In the genomic region with DNA sequence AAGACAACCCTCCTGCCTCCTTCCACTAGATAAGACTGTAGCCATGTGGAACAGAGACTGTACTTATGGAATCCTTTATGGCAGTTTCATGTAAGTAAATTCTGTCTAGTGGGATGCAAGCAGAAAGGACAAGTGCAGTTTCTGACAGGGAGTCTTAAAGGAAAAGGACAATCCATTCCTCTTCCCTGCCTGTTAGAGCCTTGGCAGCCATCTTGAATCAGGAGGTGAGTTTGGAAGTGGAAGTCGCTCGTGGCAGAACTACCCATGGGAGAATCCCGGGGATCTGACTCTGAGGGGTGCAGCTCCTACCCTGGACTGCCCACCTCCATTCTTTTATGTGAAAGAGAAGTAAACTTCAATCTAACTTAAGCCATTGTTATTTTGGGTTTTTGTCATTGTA, we compare ENCODE assay signal across 18 cellular contexts.
DNase-seq lines count a peak whose midpoint lies in the region; ATAC-seq, FAIRE-seq and TF ChIP-seq lines count a peak whose summit lies in the region.
"Had no signal": no experiment of that assay in that cellular context is flagged by ENCODE, and none has a peak within 500 bp of the region (broad histone marks: within the 10 kb centered on the region; RNA-seq: fewer than 3 reads in every experiment).

No MANE protein-coding gene starts in this region.

- intact Hi-C loops in HCT116 (cut with micrococcal nuclease): no loop called here

- no peak overlapping the region for H3K4me3 Mint-ChIP-seq in neural progenitor cell
- H3K4me3 Mint-ChIP-seq: CD4-positive, alpha-beta memory T cell had no signal

- no peak overlapping the region for H3K9ac ChIP-seq in HCT116 (ENCODE audit: low read length)
- H3K9ac ChIP-seq in Loucy (ENCODE audit: low read depth, low read length, poor library complexity, severe bottlenecking): no peak overlapping the region
- no peak overlapping the region for H3K9ac ChIP-seq in neural progenitor cell

- H3K27me3 Mint-ChIP-seq in neural progenitor cell (ENCODE audit: insufficient read depth, low read depth): peaks cover 9% of the 10 kb centered on the region

- POLR2A ChIA-PET in HCT116 (lab: Charles Lee): interaction anchor here (1.3 kb wide), 1 partner anchor 63 kb away, joined by 3 read pairs; no protein-coding TSS in a partner anchor

- 88 to 100% (median 95%) methylated on average over 3 of the region's 3 CpGs for WGBS in small intestine, 3 donors

- no peak for FAIRE-seq in small intestine (lab: Jason Lieb, UNC)
- FAIRE-seq: GM12891, GM18507 had no signal

- CTCF ChIA-PET in HCT116 (lab: Charles Lee): no interaction called here

- peaks cover 6% of the 10 kb centered on the region for H3K9me3 Mint-ChIP-seq in neural progenitor cell

- DNase-seq in HCT116 (ENCODE audit: low read depth, low spot score) (no peak), neural progenitor cell (ENCODE audit: low spot score) (no peak), small intestine (no peak), NCI-H526 (lab: John Stamatoyannopoulos, UW) (no peak)
- DNase-seq: C1 segment of cervical spinal cord; Calu3; CD4-positive, alpha-beta memory T cell; COR-L47; DMS53; DMS79 treated with DMSO at 0.1 percent for 48 hours; GF-D8; GOT3; H7; HCEC 1CT had no signal

- BruUV-seq in HCT116 (replicated peaks; lab: Mats Ljungman, UMichigan): no TSS peak

- H2AFZ ChIP-seq in HCT116 (ENCODE audit: low read depth, low read length, poor library complexity, severe bottlenecking): peak overlapping the region; percentile 46
- peak overlapping the region; percentile 61; the same call in 1 of the 2 replicates for H2AFZ ChIP-seq in Loucy (ENCODE audit: low read length)
- peak overlapping the region; percentile 32 for H2AFZ ChIP-seq in neural progenitor cell (replicated peaks)

- H3K36me3 Mint-ChIP-seq in neural progenitor cell: peaks cover 2% of the 10 kb centered on the region
- H3K36me3 Mint-ChIP-seq: CD4-positive, alpha-beta memory T cell had no signal

- RAD21 ChIA-PET in HCT116 (lab: Charles Lee; ENCODE audit: low non-redundant PET in 1 of 2, low total read pairs in 2 of 2, uncharacterized antibody in 2 of 2, unreplicated experiment in 2 of 2): no interaction called here

- H3K4me1 ChIP-seq in HCT116 (ENCODE audit: control insufficient read depth in 1 of 2, insufficient read depth in 2 of 2, low read length in 2 of 2): peaks cover 0 to 5% of the 10 kb centered on the region in 2 experiments; a peak in 1 of 4 replicates
- peaks cover 3% of the 10 kb centered on the region for H3K4me1 ChIP-seq in Loucy (ENCODE audit: insufficient read depth, low read length, poor library complexity, severe bottlenecking)
- no peaks in the 10 kb centered on the region for H3K4me1 ChIP-seq in neural progenitor cell
- no peaks in the 10 kb centered on the region for H3K4me1 ChIP-seq in small intestine (ENCODE audit: control insufficient read depth in 2 of 2, insufficient read depth in 1 of 2, low read depth in 1 of 2, low read length in 1 of 2)

- H3K4me1 Mint-ChIP-seq in neural progenitor cell: peaks cover 26% of the 10 kb centered on the region
- H3K4me1 Mint-ChIP-seq: CD4-positive, alpha-beta memory T cell had no signal

- no peaks in the 10 kb centered on the region for H3F3A ChIP-seq in Loucy (ENCODE audit: low read depth)
- H3F3A ChIP-seq in neural progenitor cell (ENCODE audit: low read depth): no peaks in the 10 kb centered on the region

- H3K4me2 ChIP-seq in HCT116 (ENCODE audit: low read length) (no peak overlapping the region), Loucy (ENCODE audit: low read depth, low read length, poor library complexity, severe bottlenecking) (no peak overlapping the region), neural progenitor cell (no peak overlapping the region)

- no peaks in the 10 kb centered on the region for H3K79me2 ChIP-seq in HCT116 (ENCODE audit: insufficient read depth, low read length)
- H3K79me2 ChIP-seq in Loucy (ENCODE audit: insufficient read depth, low read length): no peaks in the 10 kb centered on the region
- H3K79me2 ChIP-seq in neural progenitor cell (ENCODE audit: low read depth): no peaks in the 10 kb centered on the region

- TF ChIP-seq CTCF in HCT116 (IDR thresholded peaks at IDR 0.05 in 2 of 3, conservative IDR thresholded peaks at IDR 0.05 in 1 of 3; ENCODE audit: borderline replicate concordance in 1 of 3, insufficient read depth in 1 of 3, low read depth in 2 of 3, low read length in 2 of 3): no peak
- no peak for TF ChIP-seq CTCF in Loucy (conservative IDR thresholded peaks at IDR 0.05; ENCODE audit: low read length)
- no peak for TF ChIP-seq CTCF in neural progenitor cell (IDR thresholded peaks at IDR 0.05)

- ATAC-seq in HCT116 (no peak), HG03354 (IDR thresholded peaks at IDR 0.05; ENCODE audit: poor library complexity, severe bottlenecking, unreplicated experiment) (no peak)

- H3K4me3 ChIP-seq in HCT116 (replicated peaks in 1 of 2; ENCODE audit: low read depth in 1 of 2, low read length in 2 of 2): no peak overlapping the region
- H3K4me3 ChIP-seq in Loucy (ENCODE audit: low read length, poor library complexity, severe bottlenecking): no peak overlapping the region
- H3K4me3 ChIP-seq in neural progenitor cell: no peak overlapping the region
- H3K4me3 ChIP-seq in small intestine (ENCODE audit: low read depth in 1 of 2, low read length in 2 of 2): no peak overlapping the region

- H4K20me1 ChIP-seq in HCT116 (ENCODE audit: insufficient read depth) (no peaks in the 10 kb centered on the region), Loucy (ENCODE audit: insufficient read depth, low read length, poor library complexity, severe bottlenecking) (no peaks in the 10 kb centered on the region), neural progenitor cell (ENCODE audit: low read depth) (no peaks in the 10 kb centered on the region)

- no peaks in the 10 kb centered on the region for H3K9me2 ChIP-seq in HCT116 (ENCODE audit: insufficient read depth)
- H3K9me2 ChIP-seq in Loucy (replicated peaks; ENCODE audit: low read depth, low read length): no peaks in the 10 kb centered on the region

- no peaks in the 10 kb centered on the region for H3K36me3 ChIP-seq in HCT116 (ENCODE audit: control insufficient read depth in 1 of 2, insufficient read depth in 2 of 2, low read length in 2 of 2)
- H3K36me3 ChIP-seq in Loucy (ENCODE audit: insufficient read depth, low read length): no peaks in the 10 kb centered on the region
- no peaks in the 10 kb centered on the region for H3K36me3 ChIP-seq in neural progenitor cell
- no peaks in the 10 kb centered on the region for H3K36me3 ChIP-seq in small intestine (ENCODE audit: control insufficient read depth in 2 of 2, insufficient read depth in 2 of 2, low read length in 2 of 2)

- no peak overlapping the region for H3K27ac Mint-ChIP-seq in neural progenitor cell
- H3K27ac Mint-ChIP-seq: CD4-positive, alpha-beta memory T cell had no signal

- no peak for TF ChIP-seq POLR2A in HCT116 (IDR thresholded peaks at IDR 0.05; ENCODE audit: borderline replicate concordance, extremely low read depth, insufficient read depth, insufficient read length)

- TF ChIP-seq RAD21 in HCT116 (IDR thresholded peaks at IDR 0.05; ENCODE audit: low read depth): no peak

- no peak overlapping the region for H3K27ac ChIP-seq in HCT116 (ENCODE audit: low read depth, low read length)
- no peak overlapping the region for H3K27ac ChIP-seq in neural progenitor cell
- no peak overlapping the region for H3K27ac ChIP-seq in small intestine (ENCODE audit: low read depth in 1 of 2, low read length in 1 of 2)

- H3K9me3 ChIP-seq in HCT116 (ENCODE audit: control insufficient read depth in 1 of 2, insufficient read depth in 1 of 2, low read depth in 1 of 2, low read length in 2 of 2): no peaks in the 10 kb centered on the region; a peak in 1 of 4 replicates
- H3K9me3 ChIP-seq in Loucy (ENCODE audit: insufficient read depth, low read depth, low read length): no peaks in the 10 kb centered on the region
- H3K9me3 ChIP-seq in neural progenitor cell (ENCODE audit: low read depth): no peaks in the 10 kb centered on the region
- no peaks in the 10 kb centered on the region for H3K9me3 ChIP-seq in small intestine (ENCODE audit: control insufficient read depth, low read depth)

- H3K27me3 ChIP-seq in HCT116 (ENCODE audit: insufficient read depth, low read length) (no peaks in the 10 kb centered on the region), Loucy (ENCODE audit: insufficient read depth, low read length, poor library complexity, severe bottlenecking) (no peaks in the 10 kb centered on the region), neural progenitor cell (no peaks in the 10 kb centered on the region), small intestine (ENCODE audit: control insufficient read depth in 2 of 2, insufficient read depth in 2 of 2, low read length in 2 of 2) (no peaks in the 10 kb centered on the region)

TF ChIP-seq in HCT116, 20 proteins besides CTCF, POLR2A, EP300 and RAD21:
- TF ChIP-seq EZH2 (IDR thresholded peaks at IDR 0.05) (no peak), YY1 (IDR thresholded peaks at IDR 0.05; ENCODE audit: extremely low read depth, insufficient replicate concordance, low read depth, low read length) (no peak), EZH2phosphoT487 (IDR thresholded peaks at IDR 0.05; ENCODE audit: borderline replicate concordance) (no peak), CBX3 (IDR thresholded peaks at IDR 0.05; ENCODE audit: low read depth) (no peak)
